ENCODE assay signal across 8 cellular contexts in the genomic region with DNA sequence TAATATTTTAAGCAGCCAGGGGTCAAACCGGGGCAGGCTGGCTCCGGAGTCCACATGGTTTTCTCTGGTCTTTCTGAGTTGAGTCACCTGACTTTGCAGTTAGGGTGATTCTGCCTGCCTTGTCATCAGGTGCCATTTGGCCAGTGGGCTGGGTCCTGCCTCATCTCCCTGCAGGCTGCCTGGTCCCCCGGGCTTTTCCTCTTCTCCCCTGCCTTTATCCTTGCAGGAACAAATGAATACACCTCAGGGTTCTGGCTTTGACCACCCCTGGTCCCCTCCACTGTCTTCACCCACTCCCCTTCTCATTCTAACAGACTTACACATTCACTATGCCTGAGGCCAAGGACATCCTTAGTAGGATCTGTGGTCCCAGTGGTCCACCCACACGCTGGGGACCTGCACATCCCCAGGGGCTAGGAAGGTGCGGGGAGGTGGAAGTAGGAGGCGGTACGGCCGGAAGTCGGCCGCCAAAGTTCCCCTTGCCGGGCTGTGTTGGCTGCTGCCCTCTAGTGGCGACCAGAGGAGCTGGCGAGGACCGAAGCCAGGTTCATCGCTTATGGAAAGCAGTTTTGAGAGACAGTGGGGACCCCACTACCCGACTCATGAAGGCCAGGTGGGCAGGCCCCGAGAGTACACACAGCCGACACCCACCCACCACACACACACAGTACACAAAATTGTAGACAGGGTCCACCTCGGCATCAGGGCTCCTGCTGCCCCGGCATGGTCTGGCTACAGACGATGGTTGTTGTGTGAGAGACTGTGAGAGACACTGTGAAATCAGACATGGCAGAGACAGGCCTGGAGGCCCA. TPM values are rescaled to one million over a fixed set of nuclear protein-coding genes. Genes with fewer than 3 reads are reported as not detected.
DNase-seq lines count a peak whose midpoint lies in the region; ATAC-seq and TF ChIP-seq lines count a peak whose summit lies in the region.

No MANE protein-coding gene starts in this region.

- DNase-seq in CD4-positive, alpha-beta T cell, result peak; percentile 70 to 83 (median 75)
- peak; percentile 53 for DNase-seq in NCI-H82 treated with DMSO at 0.1 percent for 48 hours (lab: John Stamatoyannopoulos, UW; ENCODE audit: unreplicated experiment)
- DNase-seq in activated CD8-positive, alpha-beta memory T cell treated with anti-CD3 and anti-CD28 coated beads for 24 hours, result peak; percentile 91
- peak; percentile 73 for DNase-seq in endothelial cell (ENCODE audit: low spot score)
- peak; percentile 64 for DNase-seq in stimulated activated CD8-positive, alpha-beta memory T cell treated with anti-CD3 and anti-CD28 coated beads, Interleukin-7, amount 100 ng/mL, for 24 hours (ENCODE audit: low read depth)

- peak; percentile 99 for ATAC-seq in CD4-positive, alpha-beta T cell (ENCODE audit: poor library complexity)
- ATAC-seq in GM19351 (IDR thresholded peaks at IDR 0.05; ENCODE audit: unreplicated experiment) (peak; percentile 98), HG03457 (IDR thresholded peaks at IDR 0.05; ENCODE audit: unreplicated experiment) (peak; percentile 83)

- H3K27me3 Mint-ChIP-seq in CD4-positive, alpha-beta T cell, result no peaks in the 10 kb centered on the region
- peaks cover 11% of the 10 kb centered on the region for H3K27me3 Mint-ChIP-seq in endothelial cell (ENCODE audit: unreplicated experiment)

- no peaks in the 10 kb centered on the region for H3K9me3 ChIP-seq in CD4-positive, alpha-beta T cell (ENCODE audit: control insufficient read depth, low read length)
- H3K9me3 ChIP-seq in muscle layer of duodenum (ENCODE audit: control insufficient read depth in 1 of 2, low read length in 2 of 2), result no peaks in the 10 kb centered on the region

- H3K36me3 Mint-ChIP-seq in CD4-positive, alpha-beta T cell (ENCODE audit: low read depth), result no peaks in the 10 kb centered on the region
- H3K36me3 Mint-ChIP-seq in endothelial cell (ENCODE audit: low read depth, unreplicated experiment), result peaks cover 7% of the 10 kb centered on the region

- H3K9me3 Mint-ChIP-seq in CD4-positive, alpha-beta T cell, result no peaks in the 10 kb centered on the region
- no peaks in the 10 kb centered on the region for H3K9me3 Mint-ChIP-seq in endothelial cell (ENCODE audit: unreplicated experiment)

- peaks cover 12% of the 10 kb centered on the region for H3K4me1 Mint-ChIP-seq in CD4-positive, alpha-beta T cell (ENCODE audit: low read depth)
- H3K4me1 Mint-ChIP-seq in endothelial cell (ENCODE audit: unreplicated experiment), result peaks cover 13% of the 10 kb centered on the region

- H3K27ac Mint-ChIP-seq in CD4-positive, alpha-beta T cell, result no peak overlapping the region
- no peak overlapping the region for H3K27ac Mint-ChIP-seq in endothelial cell (ENCODE audit: unreplicated experiment)

- peaks cover 0 to 8% of the 10 kb centered on the region in 2 donors for H3K4me1 ChIP-seq in muscle layer of duodenum (ENCODE audit: control insufficient read depth in 1 of 2, insufficient read depth in 2 of 2, low read length in 2 of 2)

- peak overlapping the region; percentile 39 to 70 for H3K4me3 ChIP-seq in muscle layer of duodenum (ENCODE audit: low read depth in 1 of 2, low read length in 2 of 2)

- CTCF ChIA-PET in CD4-positive, alpha-beta T cell (lab: Charles Lee), result interaction anchor here (0.6 to 2.6 kb wide), 15 partner anchors 9 to 698 kb away, joined by 3 to 25 read pairs (median 4); a partner anchor contains a TSS

- TF ChIP-seq CTCF in CD4-positive, alpha-beta T cell (IDR thresholded peaks at IDR 0.05), result peak; percentile 88
- TF ChIP-seq CTCF in endothelial cell (IDR thresholded peaks at IDR 0.05; ENCODE audit: unreplicated experiment), result peak; percentile 93

- no peaks in the 10 kb centered on the region for H3K36me3 ChIP-seq in muscle layer of duodenum (ENCODE audit: control insufficient read depth in 1 of 2, insufficient read depth in 2 of 2, low read length in 2 of 2)

- H3K4me3 Mint-ChIP-seq in CD4-positive, alpha-beta T cell, result peak overlapping the region; percentile 16
- no peak overlapping the region for H3K4me3 Mint-ChIP-seq in endothelial cell (ENCODE audit: unreplicated experiment)

- POLR2A ChIA-PET in CD4-positive, alpha-beta T cell (lab: Charles Lee), result interaction anchor here (0.5 to 2.6 kb wide), 4 partner anchors 17 to 67 kb away, joined by 3 to 16 read pairs (median 4); a partner anchor contains a TSS

- intact Hi-C loops in CD4-positive, alpha-beta T cell (cut with DNase I, micrococcal nuclease), result loop anchor here (1.0 to 10.0 kb wide), 3 partner anchors 16 to 146 kb away; no protein-coding TSS in a partner anchor

- H3K27me3 ChIP-seq in CD4-positive, alpha-beta T cell (ENCODE audit: control insufficient read depth, insufficient read depth, low read length), result no peaks in the 10 kb centered on the region
- H3K27me3 ChIP-seq in muscle layer of duodenum (ENCODE audit: low read depth, low read length), result no peaks in the 10 kb centered on the region

- H3K27ac ChIP-seq in CD4-positive, alpha-beta T cell (ENCODE audit: low read depth, low read length), result peak overlapping the region; percentile 29
- no peak overlapping the region for H3K27ac ChIP-seq in muscle layer of duodenum (ENCODE audit: low read length)

RNA-seq across cellular contexts. Expression of a gene that starts 6.3 kb away (rescaled TPM):
- total RNA-seq in CD4-positive, alpha-beta T cell, result 10 to 100 TPM; 26.8 to 34.0 TPM
- total RNA-seq in endothelial cell (ENCODE audit: unreplicated experiment), result 37.1 TPM

RNA-seq across cellular contexts. Expression of a gene that starts 22.6 kb away (rescaled TPM):
- 1 to 10 TPM in 1 of 2 experiments, under 1 TPM in 1; 0.42 to 1.2 TPM for total RNA-seq in CD4-positive, alpha-beta T cell
- total RNA-seq in endothelial cell (ENCODE audit: unreplicated experiment), result 0.56 TPM
